8 cellular contexts compared by ENCODE assay signal in the genomic region with DNA sequence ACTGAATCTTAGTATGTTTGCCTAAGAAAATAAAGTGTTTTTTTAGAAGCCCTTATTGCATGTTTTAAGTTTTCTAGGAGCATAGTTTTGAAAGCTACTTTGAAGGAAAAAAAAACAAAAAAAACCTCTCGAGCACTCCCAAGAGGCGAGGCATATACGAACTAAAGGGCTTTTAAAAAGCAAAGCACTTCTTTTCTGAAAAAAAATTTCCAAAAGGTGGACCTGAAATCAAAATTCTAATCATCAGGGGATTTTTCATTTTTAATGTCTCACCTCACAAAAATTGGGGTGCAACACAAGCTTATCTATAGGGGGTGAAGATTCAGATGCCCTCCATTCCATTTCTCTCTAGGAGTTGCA. TPM values are rescaled to one million over a fixed set of nuclear protein-coding genes. Genes with fewer than 3 reads are reported as not detected.
DNase-seq lines count a peak whose midpoint lies in the region; ATAC-seq and TF ChIP-seq lines count a peak whose summit lies in the region.

No MANE protein-coding gene starts in this region.

- peak overlapping the region; percentile 93 for H3K4me3 ChIP-seq in H7 (ENCODE audit: insufficient read depth, low read depth, low read length)
- peak overlapping the region; percentile 88 for H3K4me3 ChIP-seq in fibroblast of mammary gland (ENCODE audit: control insufficient read depth, low read depth, low read length)

- TF ChIP-seq CTCF in fibroblast of mammary gland (conservative IDR thresholded peaks at IDR 0.05; ENCODE audit: control insufficient read depth, insufficient read depth, low read depth, low read length), result no peak

- DNase-seq in H7 (no peak), RPMI8226 (peak; percentile 2), fibroblast of mammary gland (ENCODE audit: low read depth) (no peak), sciatic nerve (ENCODE audit: low spot score) (no peak), AML-193 (lab: John Stamatoyannopoulos, UW) (no peak), mesenteric fat pad (ENCODE audit: low spot score) (no peak), OCI-M2 (lab: John Stamatoyannopoulos, UW; ENCODE audit: unreplicated experiment) (no peak), putamen (ENCODE audit: low spot score) (no peak)

- H3K27me3 ChIP-seq in H7 (ENCODE audit: control insufficient read depth, insufficient read depth, low read length), result no peaks in the 10 kb centered on the region

- peaks cover 4% of the 10 kb centered on the region for H3K36me3 ChIP-seq in H7 (replicated peaks; ENCODE audit: control insufficient read depth, insufficient read depth, low read length)

- intact Hi-C loops in sciatic nerve (cut with DNase I), result no loop called here

- peak; percentile 6 for ATAC-seq in sciatic nerve

RNA-seq across cellular contexts. Expression of a gene that starts 0.6 kb away (rescaled TPM):
- 23.2 and 31.3 TPM in 2 replicates for total RNA-seq in H7 (2014; rRNA removed; shearing (Covaris generic))
- total RNA-seq in sciatic nerve (13.8 TPM), mesenteric fat pad (7.6 TPM)

RNA-seq across cellular contexts. Expression of a gene that starts 0.7 kb away (rescaled TPM):
- 28.3 and 35.4 TPM in 2 replicates for total RNA-seq in H7 (2014; rRNA removed; shearing (Covaris generic))
- total RNA-seq in sciatic nerve (40.7 TPM), mesenteric fat pad (29.0 TPM)
